Comparison of ENCODE assay signal across 10 cellular contexts in genomic region chr2:239824051-239824694, GRCh38.
DNase-seq lines count a peak whose midpoint lies in the region; ATAC-seq and TF ChIP-seq lines count a peak whose summit lies in the region.
"Had no signal": no experiment of that assay in that cellular context is flagged by ENCODE, and none has a peak within 500 bp of the region (broad histone marks: within the 10 kb centered on the region; RNA-seq: fewer than 3 reads in every experiment).

No MANE protein-coding gene starts in this region.

- no peak overlapping the region for H3K27ac Mint-ChIP-seq in HFFc6
- H3K27ac Mint-ChIP-seq: T-helper 1 cell treated with Interleukin-12 subunit alpha and Interleukin-12 subunit beta and Interleukin-4 antibody, amounts not matched to agents 30 μg/mL and 1 μg/mL, for 36 hours had no signal

- H3K36me3 Mint-ChIP-seq in HFFc6 (ENCODE audit: low read depth): peaks cover 11% of the 10 kb centered on the region

- peaks cover 15% of the 10 kb centered on the region for H3K27me3 Mint-ChIP-seq in HFFc6 (ENCODE audit: insufficient read depth)

- TF ChIP-seq CTCF in HFFc6 (IDR thresholded peaks at IDR 0.05): peak; percentile 24; the same call in 1 of the 2 replicates

- H3K4me1 Mint-ChIP-seq in HFFc6 (ENCODE audit: low read depth): no peaks in the 10 kb centered on the region

- H3K4me3 Mint-ChIP-seq in HFFc6: no peak overlapping the region
- H3K4me3 Mint-ChIP-seq: T-helper 1 cell treated with Interleukin-12 subunit alpha and Interleukin-12 subunit beta and Interleukin-4 antibody, amounts not matched to agents 30 μg/mL and 1 μg/mL, for 36 hours had no signal

- DNase-seq in A172 (ENCODE audit: low spot score) (peak; percentile 54), HFFc6 (no peak), SK-N-DZ (ENCODE audit: low spot score) (peak; percentile 38), islet precursor cell (peak; percentile 89), EL (no peak)
- no peak for DNase-seq in stimulated activated naive CD4-positive, alpha-beta T cell (lab: John Stamatoyannopoulos, UW)
- no peak for DNase-seq in stimulated activated CD4-positive, alpha-beta T cell treated with anti-CD3 and anti-CD28 coated beads, Interleukin-1b, Interleukin-23, amount 100 ng/mL, for 48 hours
- DNase-seq: glutamatergic neuron had no signal

- no peak for ATAC-seq in GM21528 (IDR thresholded peaks at IDR 0.05; ENCODE audit: low FRiP score, unreplicated experiment)

- H3K9me3 Mint-ChIP-seq in HFFc6: peaks cover 83% of the 10 kb centered on the region
- H3K9me3 Mint-ChIP-seq: T-helper 1 cell treated with Interleukin-12 subunit alpha and Interleukin-12 subunit beta and Interleukin-4 antibody, amounts not matched to agents 30 μg/mL and 1 μg/mL, for 36 hours had no signal

Comparison
In these comparisons a context has a peak if more than half of its experiments do, and no peak if none do; other contexts are left out.
1. DNase-seq: peak in A172 (single experiment), SK-N-DZ (single experiment) and islet precursor cell (single experiment); none in HFFc6 (single experiment), stimulated activated naive CD4-positive, alpha-beta T cell (0 of 6), EL (single experiment) and stimulated activated CD4-positive, alpha-beta T cell treated with anti-CD3 and anti-CD28 coated beads, Interleukin-1b, Interleukin-23, amount 100 ng/mL, for 48 hours (single experiment).